In genomic region chr13:110330491-110331001, GRCh38 we compare ENCODE assay signal across 12 cellular contexts. TPM values are rescaled to one million over a fixed set of nuclear protein-coding genes. Genes with fewer than 3 reads are reported as not detected.
DNase-seq lines count a peak whose midpoint lies in the region; ATAC-seq and TF ChIP-seq lines count a peak whose summit lies in the region.
"Had no signal": no experiment of that assay in that cellular context is flagged by ENCODE, and none has a peak within 500 bp of the region (broad histone marks: within the 10 kb centered on the region; RNA-seq: fewer than 3 reads in every experiment).

No MANE protein-coding gene starts in this region.

- DNase-seq in GM23248 (peak; percentile 88), caudate nucleus (lab: John Stamatoyannopoulos, UW) (no peak), left lung (no peak), spleen (no peak), GM19240 (ENCODE audit: insufficient read length, low spot score) (no peak), NCI-H128 (lab: John Stamatoyannopoulos, UW; ENCODE audit: unreplicated experiment) (no peak)
- no peak for DNase-seq in activated CD4-positive, CD25-positive, alpha-beta regulatory T cell (lab: John Stamatoyannopoulos, UW)
- DNase-seq: activated naive CD8-positive, alpha-beta T cell treated with anti-CD3 and anti-CD28 coated beads, Interleukin-2, amount 10 ng/mL, durations not matched to agents 7 days and 5 days; NCI-H345; SIG-M5; stimulated activated naive CD8-positive, alpha-beta T cell treated with anti-CD3 and anti-CD28 coated beads, Interleukin-15, amount 100 ng/mL, for 72 hours had no signal

- H3K27ac ChIP-seq in GM23248 (peak overlapping the region; percentile 82), caudate nucleus (ENCODE audit: low read depth, low read length) (peak overlapping the region; percentile 54), left lung (peak overlapping the region; percentile 20 to 57), spleen (peak overlapping the region in 6 of 8 donors; percentile 13 to 62 (median 58))

- H3K4me2 ChIP-seq in GM23248 (ENCODE audit: unreplicated experiment), result peak overlapping the region; percentile 61

- intact Hi-C loops in left lung (cut with DNase I) (no loop called here), spleen (cut with DNase I; ENCODE audit: low total_unique reads) (no loop called here)

- no peaks in the 10 kb centered on the region for H3K9me2 ChIP-seq in GM23248 (ENCODE audit: insufficient read depth)

- H3K9me3 ChIP-seq in GM23248 (ENCODE audit: low read depth) (no peaks in the 10 kb centered on the region), left lung (no peaks in the 10 kb centered on the region), spleen (peaks cover 0 to 5% (median 0%) of the 10 kb centered on the region in 8 donors)

- H3F3A ChIP-seq in GM23248 (ENCODE audit: insufficient read depth), result peaks cover 53% of the 10 kb centered on the region

- H4K20me1 ChIP-seq in GM23248 (ENCODE audit: insufficient read depth), result no peaks in the 10 kb centered on the region

- TF ChIP-seq POLR2A in spleen (IDR thresholded peaks at IDR 0.05), result no peak

- TF ChIP-seq CTCF in left lung (IDR thresholded peaks at IDR 0.05), result no peak
- no peak for TF ChIP-seq CTCF in spleen (IDR thresholded peaks at IDR 0.05 in 8 of 11, conservative IDR thresholded peaks at IDR 0.05 in 3 of 11)

- H3K79me2 ChIP-seq in GM23248 (ENCODE audit: insufficient read depth), result peaks cover 51% of the 10 kb centered on the region

- ATAC-seq in left lung (no peak), GM19023 (IDR thresholded peaks at IDR 0.05; ENCODE audit: unreplicated experiment) (no peak)
- ATAC-seq: stimulated activated naive CD8-positive, alpha-beta T cell treated with anti-CD3 and anti-CD28 coated beads, Interleukin-15, amount 100 ng/mL, for 72 hours had no signal

- H3K4me1 ChIP-seq in GM23248 (ENCODE audit: insufficient read depth) (peaks cover 54% of the 10 kb centered on the region), left lung (peaks cover 7 to 11% of the 10 kb centered on the region in 2 donors), spleen (peaks cover 0 to 21% (median 8%) of the 10 kb centered on the region in 6 donors)

- H3K4me3 ChIP-seq in GM23248 (peak overlapping the region; percentile 13; the same call in 1 of the 2 replicates), left lung (no peak overlapping the region), spleen (no peak overlapping the region)

- in situ Hi-C loops in GM23248 (cut with MboI), result no loop called here

- WGBS in GM23248 (ENCODE audit: low coverage in 1 of 2, low lambda C conversion rate in 2 of 2, missing lambda C conversion rate in 2 of 2), 2 experiments, result 69% methylated on average over 11 of the region's 11 CpGs
- whole genome bisulfite sequencing in spleen, 5 donors, result 82 to 93% (median 88%) methylated on average over 11 of the region's 11 CpGs

- H3K9ac ChIP-seq in GM23248, result peak overlapping the region; percentile 47

- H3K36me3 ChIP-seq in GM23248 (ENCODE audit: low read depth), result no peaks in the 10 kb centered on the region
- no peaks in the 10 kb centered on the region for H3K36me3 ChIP-seq in left lung
- H3K36me3 ChIP-seq in spleen, result peaks cover 0 to 4% (median 0%) of the 10 kb centered on the region in 6 donors

- no peak overlapping the region for H2AFZ ChIP-seq in GM23248

- H3K27me3 ChIP-seq in GM23248 (replicated peaks; ENCODE audit: insufficient read depth), result no peaks in the 10 kb centered on the region
- no peaks in the 10 kb centered on the region for H3K27me3 ChIP-seq in left lung
- peaks cover 0 to 10% (median 0%) of the 10 kb centered on the region in 7 donors for H3K27me3 ChIP-seq in spleen (replicated peaks in 1 of 7)

RNA-seq across cellular contexts. Expression of gene COL4A2, which starts 23.5 kb away (rescaled TPM):
- 455 and 524 TPM in 2 replicates for total RNA-seq in GM23248 (2014; rRNA removed; shearing (Covaris generic))
- polyA plus RNA-seq in GM23248 (2016; fragmentation: Nextera tagmentation; extraction: Ambion mirVana), result 137 and 146 TPM in 2 replicates
- 100 to 1,000 TPM; 343 to 638 TPM for total RNA-seq in left lung
- total RNA-seq in spleen, result 100 to 1,000 TPM; 296 to 712 (median 410) TPM
- 100 to 1,000 TPM in 1 of 3 donors, 10 to 100 TPM in 2; 52.6 to 116 (median 76.3) TPM for polyA plus RNA-seq in spleen
- total RNA-seq: activated naive CD8-positive, alpha-beta T cell treated with anti-CD3 and anti-CD28 coated beads, Interleukin-2, amount 10 ng/mL, durations not matched to agents 7 days and 5 days had no signal

RNA-seq across cellular contexts. Expression of gene COL4A1, which starts 23.6 kb away (rescaled TPM):
- 519 and 549 TPM in 2 replicates for total RNA-seq in GM23248 (2014; rRNA removed; shearing (Covaris generic))
- 183 and 184 TPM in 2 replicates for polyA plus RNA-seq in GM23248 (2016; fragmentation: Nextera tagmentation; extraction: Ambion mirVana)
- total RNA-seq in left lung, result 1,000 to 10,000 TPM in 1 of 2 donors, 100 to 1,000 TPM in 1; 418 to 1,057 TPM
- 100 to 1,000 TPM; 251 to 959 (median 365) TPM for total RNA-seq in spleen
- polyA plus RNA-seq in spleen, result 10 to 100 TPM; 37.9 to 71.7 (median 61.5) TPM
- total RNA-seq: activated naive CD8-positive, alpha-beta T cell treated with anti-CD3 and anti-CD28 coated beads, Interleukin-2, amount 10 ng/mL, durations not matched to agents 7 days and 5 days had no signal
